Comparison of ENCODE assay signal across 18 cellular contexts in the genomic region with DNA sequence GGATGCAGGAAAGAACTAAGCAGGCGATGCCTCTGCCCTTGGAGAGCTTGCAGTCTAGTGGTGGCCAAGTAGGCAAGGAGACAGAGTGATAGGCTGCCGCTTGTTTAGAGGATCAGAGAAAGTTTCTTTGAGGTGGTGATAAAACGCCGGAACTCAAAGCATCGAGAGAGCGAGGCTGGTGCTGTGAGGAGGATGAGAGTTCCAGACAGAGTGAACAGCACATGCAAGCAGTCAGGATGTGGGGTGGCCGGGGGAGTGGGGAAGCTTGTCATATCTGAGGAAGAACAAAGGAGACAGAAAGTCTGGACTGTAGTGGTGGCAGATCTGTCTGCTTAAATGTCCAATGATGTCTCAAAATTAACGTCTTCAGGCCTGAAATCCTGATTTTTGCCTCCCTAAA.
"Had no signal": no experiment of that assay in that cellular context is flagged by ENCODE, and none has a peak within 500 bp of the region (broad histone marks: within the 10 kb centered on the region; RNA-seq: fewer than 3 reads in every experiment).

No MANE protein-coding gene starts in this region.

- H3K27me3 ChIP-seq: adrenal gland, gastrocnemius medialis, tibial artery had no signal

- H3K4me3 Mint-ChIP-seq: activated naive CD4-positive, alpha-beta T cell treated with anti-CD3 and anti-CD28 coated beads, Interleukin-2, amount 50 U/mL, for 24 hours; activated T-cell treated with anti-CD3 and anti-CD28 coated beads, Interleukin-2, amount 50 U/mL, for 72 hours had no signal

- H3K27ac Mint-ChIP-seq: activated naive CD4-positive, alpha-beta T cell treated with anti-CD3 and anti-CD28 coated beads, Interleukin-2, amount 50 U/mL, for 24 hours; activated T-cell treated with anti-CD3 and anti-CD28 coated beads, Interleukin-2, amount 50 U/mL, for 72 hours had no signal

- H3K27ac ChIP-seq: adrenal gland, gastrocnemius medialis, left ventricle myocardium inferior, psoas muscle, tibial artery had no signal

- H3K4me3 ChIP-seq: adrenal gland, gastrocnemius medialis, left ventricle myocardium inferior, psoas muscle, tibial artery had no signal

- H3K9me3 Mint-ChIP-seq: activated naive CD4-positive, alpha-beta T cell treated with anti-CD3 and anti-CD28 coated beads, Interleukin-2, amount 50 U/mL, for 24 hours had no signal

- ATAC-seq: activated T-cell treated with anti-CD3 and anti-CD28 coated beads, Interleukin-2, amount 50 U/mL, for 72 hours; gastrocnemius medialis; psoas muscle; right cardiac atrium; stimulated activated naive CD8-positive, alpha-beta T cell treated with anti-CD3 and anti-CD28 coated beads, Interleukin-15, Interleukin-2, amounts not matched to agents 100 U/mL and 50 U/mL, for 24 hours had no signal

- H3K36me3 ChIP-seq: adrenal gland, gastrocnemius medialis, left ventricle myocardium inferior, tibial artery had no signal

- H3K9me3 ChIP-seq: adrenal gland, gastrocnemius medialis, psoas muscle, tibial artery had no signal

- H3K4me1 ChIP-seq: adrenal gland, gastrocnemius medialis, left ventricle myocardium inferior, psoas muscle, tibial artery had no signal

- DNase-seq: activated CD4-positive, alpha-beta T cell treated with anti-CD3 and anti-CD28 coated beads, Interleukin-2, amount 50 U/mL, for 1 hour; activated effector memory CD4-positive, alpha-beta T cell treated with anti-CD3 and anti-CD28 coated beads, Interleukin-2, amount 50 U/mL, for 16 hours; activated T-cell treated with anti-CD3 and anti-CD28 coated beads, Interleukin-2, amount 50 U/mL, for 72 hours; adrenal gland; cerebellar nuclear complex; cortex of kidney; gastrocnemius medialis; head of caudate nucleus; kidney; left ventricle myocardium inferior; psoas muscle; right cardiac atrium; stimulated activated CD4-positive, alpha-beta T cell treated with anti-CD3 and anti-CD28 coated beads, Interleukin-2, amount 100 ng/mL, for 24 hours; stimulated activated naive CD8-positive, alpha-beta T cell treated with anti-CD3 and anti-CD28 coated beads, Interleukin-15, Interleukin-2, amounts not matched to agents 100 U/mL and 50 U/mL, for 24 hours; substantia nigra; T-helper 2 cell; tibial artery had no signal
